8 cellular contexts compared by ENCODE assay signal in genomic region chr1:32012709-32013385, GRCh38. TPM values are rescaled to one million over a fixed set of nuclear protein-coding genes. Genes with fewer than 3 reads are reported as not detected.
DNase-seq lines count a peak whose midpoint lies in the region; ATAC-seq, FAIRE-seq and TF ChIP-seq lines count a peak whose summit lies in the region.

No MANE protein-coding gene starts in this region.

- H2AFZ ChIP-seq in endothelial cell of umbilical vein (ENCODE audit: low read depth, low read length) = peak overlapping the region; percentile 77
- H2AFZ ChIP-seq in osteoblast (ENCODE audit: low read length) = peak overlapping the region; percentile 95

- intact Hi-C loops in Calu3 (cut with micrococcal nuclease; ENCODE audit: unreplicated experiment) = loop anchor here (10.0 kb wide), 1 partner anchor 88 kb away; no protein-coding TSS in a partner anchor
- intact Hi-C loops in endothelial cell of umbilical vein (cut with micrococcal nuclease) = loop anchor here (2.0 kb wide), 1 partner anchor 74 kb away; the partner anchor contains the start of gene PTP4A2

- peak overlapping the region; percentile 74 for H3K4me2 ChIP-seq in endothelial cell of umbilical vein (ENCODE audit: insufficient read depth, low read length)
- peak overlapping the region; percentile 92 for H3K4me2 ChIP-seq in osteoblast (ENCODE audit: insufficient read depth, low read length)

- H4K20me1 ChIP-seq in endothelial cell of umbilical vein (replicated peaks; ENCODE audit: control insufficient read depth, extremely low read depth, insufficient read depth, low read length) = peaks cover 10% of the 10 kb centered on the region
- H4K20me1 ChIP-seq in osteoblast (ENCODE audit: insufficient read depth, low read length) = peaks cover 33% of the 10 kb centered on the region

- CTCF ChIA-PET in Calu3 (lab: Charles Lee) = interaction anchor here (0.6 to 0.9 kb wide), 7 partner anchors 11 to 224 kb away, joined by 3 to 9 read pairs (median 4); partner anchors contain the start of genes KPNA6 and TXLNA
- CTCF ChIA-PET in endothelial cell of umbilical vein (lab: Charles Lee) = interaction anchor here (0.6 to 3.6 kb wide), 6 partner anchors 10 to 224 kb away, joined by 3 to 15 read pairs (median 4); no protein-coding TSS in a partner anchor

- POLR2A ChIA-PET in endothelial cell of umbilical vein (lab: Charles Lee) = interaction anchor here (0.7 to 0.9 kb wide), 4 partner anchors 10 to 382 kb away, joined by 3 to 5 read pairs (median 4); partner anchors contain the start of gene BSDC1

- H3K79me2 ChIP-seq in endothelial cell of umbilical vein (ENCODE audit: control insufficient read depth, insufficient read depth, low read length) (peaks cover 42% of the 10 kb centered on the region), osteoblast (ENCODE audit: insufficient read depth, low read length) (peaks cover 42% of the 10 kb centered on the region)

- dilution Hi-C loops in endothelial cell of umbilical vein (cut with MboI; ENCODE audit: extremely low pct_ligation_motif_present, low sequenced_read_pairs) = no loop called here

- H3K36me3 ChIP-seq in endothelial cell of umbilical vein (ENCODE audit: control insufficient read depth in 2 of 2, extremely low read depth in 1 of 2, insufficient read depth in 2 of 2, low read length in 2 of 2) (no peaks in the 10 kb centered on the region), osteoblast (ENCODE audit: insufficient read depth, low read length) (peaks cover 12% of the 10 kb centered on the region)

- peaks cover 21% of the 10 kb centered on the region for H3K4me1 Mint-ChIP-seq in Calu3 (ENCODE audit: low read depth, unreplicated experiment)

- no peaks in the 10 kb centered on the region for H3K9me1 ChIP-seq in endothelial cell of umbilical vein (replicated peaks; ENCODE audit: control insufficient read depth, extremely low read depth, insufficient read depth, low read length)

- ATAC-seq in HG03378 (IDR thresholded peaks at IDR 0.05; ENCODE audit: unreplicated experiment) (no peak), HG03342 (IDR thresholded peaks at IDR 0.05; ENCODE audit: unreplicated experiment) (no peak)

- BruUV-seq in Calu3 (replicated peaks; lab: Mats Ljungman, UMichigan) = TSS peak; percentile 96
- TSS peak; percentile 88 for BruUV-seq in endothelial cell of umbilical vein (replicated peaks; lab: Mats Ljungman, UMichigan)

- peak overlapping the region; percentile 96 for H3K27ac ChIP-seq in endothelial cell of umbilical vein (ENCODE audit: insufficient read depth, low read depth, low read length)
- peak overlapping the region; percentile 69 for H3K27ac ChIP-seq in osteoblast (ENCODE audit: low read depth, low read length)

- H3K9ac ChIP-seq in endothelial cell of umbilical vein (replicated peaks; ENCODE audit: extremely low read depth, insufficient read depth, low read length) = peak overlapping the region; percentile 82

- H3K27ac Mint-ChIP-seq in Calu3 (ENCODE audit: unreplicated experiment) = peak overlapping the region; percentile 93

- no peak for TF ChIP-seq CTCF in Calu3 (IDR thresholded peaks at IDR 0.05; ENCODE audit: unreplicated experiment)
- no peak for TF ChIP-seq CTCF in endothelial cell of umbilical vein (IDR thresholded peaks at IDR 0.05; ENCODE audit: extremely low read depth in 1 of 2, insufficient read depth in 1 of 2, low read depth in 1 of 2, low read length in 2 of 2)
- no peak for TF ChIP-seq CTCF in osteoblast (IDR thresholded peaks at IDR 0.05; ENCODE audit: extremely low read depth, low read depth, low read length)

- H3K4me3 ChIP-seq in endothelial cell of umbilical vein (replicated peaks in 1 of 3; ENCODE audit: insufficient read depth in 1 of 3, low read depth in 1 of 3, low read length in 3 of 3) (peak overlapping the region in 2 of 3 experiments; percentile 25 to 50), osteoblast (ENCODE audit: insufficient read depth, low read length) (peak overlapping the region; percentile 100)

- H3K27me3 Mint-ChIP-seq in Calu3 (ENCODE audit: unreplicated experiment) = no peaks in the 10 kb centered on the region

- no peaks in the 10 kb centered on the region for H3K9me3 ChIP-seq in endothelial cell of umbilical vein (replicated peaks; ENCODE audit: control insufficient read depth, insufficient read depth, low read length)
- H3K9me3 ChIP-seq in osteoblast (ENCODE audit: low read depth, low read length) = no peaks in the 10 kb centered on the region

- peak; percentile 72 for TF ChIP-seq POLR2A in endothelial cell of umbilical vein (IDR thresholded peaks at IDR 0.05; ENCODE audit: low read depth, low read length)

- H3K36me3 Mint-ChIP-seq in Calu3 (ENCODE audit: insufficient read depth, unreplicated experiment) = peaks cover 46% of the 10 kb centered on the region

- DNase-seq in Calu3 (no peak), OCI-M2 (lab: John Stamatoyannopoulos, UW; ENCODE audit: unreplicated experiment) (peak; percentile 70), endothelial cell of umbilical vein (ENCODE audit: low read depth, low spot score) (no peak), osteoblast (ENCODE audit: insufficient read length, low spot score, missing footprints) (peak; percentile 42), C1 segment of cervical spinal cord (lab: John Stamatoyannopoulos, UW) (no peak), dermis blood vessel endothelial cell (no peak)

- no peak for FAIRE-seq in endothelial cell of umbilical vein (lab: Jason Lieb, UNC)

- no peaks in the 10 kb centered on the region for H3K27me3 ChIP-seq in endothelial cell of umbilical vein (ENCODE audit: control insufficient read depth in 2 of 2, insufficient read depth in 2 of 2, low read length in 2 of 2)
- no peaks in the 10 kb centered on the region for H3K27me3 ChIP-seq in osteoblast (ENCODE audit: insufficient read depth, low read length)

- peaks cover 22% of the 10 kb centered on the region for H3K4me1 ChIP-seq in endothelial cell of umbilical vein (ENCODE audit: control insufficient read depth, extremely low read depth, insufficient read depth, low read length)
- H3K4me1 ChIP-seq in osteoblast (ENCODE audit: insufficient read depth, low read length) = peaks cover 20% of the 10 kb centered on the region

- H3K4me3 Mint-ChIP-seq in Calu3 (ENCODE audit: low read depth, unreplicated experiment) = peak overlapping the region; percentile 98

- H3K9me3 Mint-ChIP-seq in Calu3 (ENCODE audit: low read depth, unreplicated experiment) = no peaks in the 10 kb centered on the region

TF ChIP-seq in endothelial cell of umbilical vein, 7 proteins besides CTCF, POLR2A, EP300 and RAD21:
- TF ChIP-seq EZH2 (IDR thresholded peaks at IDR 0.05; ENCODE audit: borderline replicate concordance, low read depth, low read length, severe bottlenecking) = no peak
- TF ChIP-seq MYC (IDR thresholded peaks at IDR 0.05; ENCODE audit: low read depth, low read length) = no peak
- TF ChIP-seq GATA2 (IDR thresholded peaks at IDR 0.05; ENCODE audit: insufficient read depth, insufficient read length, low read depth, low read length) = no peak
- TF ChIP-seq JUN (IDR thresholded peaks at IDR 0.05; ENCODE audit: borderline replicate concordance, insufficient read depth, insufficient read length, low read depth) = no peak
- TF ChIP-seq, protein P1, sequence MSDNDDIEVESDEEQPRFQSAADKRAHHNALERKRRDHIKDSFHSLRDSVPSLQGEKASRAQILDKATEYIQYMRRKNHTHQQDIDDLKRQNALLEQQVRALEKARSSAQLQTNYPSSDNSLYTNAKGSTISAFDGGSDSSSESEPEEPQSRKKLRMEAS (IDR thresholded peaks at IDR 0.05; ENCODE audit: insufficient read depth, insufficient read length) = no peak
- TF ChIP-seq POLR2AphosphoS5 (IDR thresholded peaks at IDR 0.05; ENCODE audit: insufficient read depth, low read depth, low read length) = no peak
- no peak for TF ChIP-seq FOS (IDR thresholded peaks at IDR 0.05; ENCODE audit: borderline replicate concordance, insufficient read depth, low read length)

RNA-seq across cellular contexts. Expression of gene KHDRBS1, which starts 0.8 kb away (rescaled TPM):
- total RNA-seq in Calu3 (2022) (158 and 159 TPM in 2 replicates), endothelial cell of umbilical vein (185 and 194 TPM in 2 replicates), osteoblast (52.8 and 53.9 TPM in 2 replicates), dermis blood vessel endothelial cell (60.9 and 143 TPM in 2 replicates)
- polyA plus RNA-seq in endothelial cell of umbilical vein = 26.3 and 43.4 TPM in 2 replicates
- polyA plus RNA-seq in endothelial cell of umbilical vein (2011; cell fraction: cytosol; rRNA removed) = 65.7 and 69.2 TPM in 2 replicates
- polyA plus RNA-seq in endothelial cell of umbilical vein (2011; cell fraction: nucleus; rRNA removed) = 64.7 and 69.4 TPM in 2 replicates
- 123 and 173 TPM in 2 replicates for polyA plus RNA-seq in endothelial cell of umbilical vein (2012)
- polyA minus RNA-seq in endothelial cell of umbilical vein = 46.8 and 49.3 TPM in 2 replicates
- 33.3 TPM for polyA minus RNA-seq in endothelial cell of umbilical vein (2011; cell fraction: cytosol; rRNA and poly(A)+ RNA removed)
- polyA minus RNA-seq in endothelial cell of umbilical vein (2011; cell fraction: nucleus; rRNA and poly(A)+ RNA removed) = 41.0 and 48.9 TPM in 2 replicates

RNA-seq across cellular contexts. Expression of gene TMEM39B, which starts 59.9 kb away (rescaled TPM):
- 18.9 and 19.5 TPM in 2 replicates for total RNA-seq in Calu3 (2022)
- 43.7 and 47.3 TPM in 2 replicates for total RNA-seq in endothelial cell of umbilical vein
- polyA plus RNA-seq in endothelial cell of umbilical vein = 64.3 and 78.1 TPM in 2 replicates
- 54.2 and 56.6 TPM in 2 replicates for polyA plus RNA-seq in endothelial cell of umbilical vein (2011; cell fraction: cytosol; rRNA removed)
- polyA plus RNA-seq in endothelial cell of umbilical vein (2011; cell fraction: nucleus; rRNA removed) = 39.8 and 43.8 TPM in 2 replicates
- polyA plus RNA-seq in endothelial cell of umbilical vein (2012) = 27.9 and 28.0 TPM in 2 replicates
- 42.9 and 49.2 TPM in 2 replicates for polyA minus RNA-seq in endothelial cell of umbilical vein
- polyA minus RNA-seq in endothelial cell of umbilical vein (2011; cell fraction: cytosol; rRNA and poly(A)+ RNA removed) = 14.2 TPM
- 17.8 and 18.1 TPM in 2 replicates for polyA minus RNA-seq in endothelial cell of umbilical vein (2011; cell fraction: nucleus; rRNA and poly(A)+ RNA removed)
- total RNA-seq in osteoblast = 4.7 and 5.6 TPM in 2 replicates
- 9.9 and 18.3 TPM in 2 replicates for total RNA-seq in dermis blood vessel endothelial cell

Comparison
In these comparisons a context has a peak if more than half of its experiments do, and no peak if none do; other contexts are left out.
1. DNase-seq: peak in OCI-M2 (single experiment) and osteoblast (single experiment); none in Calu3 (single experiment), endothelial cell of umbilical vein (single experiment), C1 segment of cervical spinal cord (0 of 14) and dermis blood vessel endothelial cell (single experiment).